Comparison of ENCODE assay signal across 15 cellular contexts in genomic region chr20:51451484-51451883, GRCh38.
"Had no signal": no experiment of that assay in that cellular context is flagged by ENCODE, and none has a peak within 500 bp of the region (broad histone marks: within the 10 kb centered on the region; RNA-seq: fewer than 3 reads in every experiment).

No MANE protein-coding gene starts in this region.

- H3K36me3 Mint-ChIP-seq: brain had no signal

- ATAC-seq: foreskin keratinocyte, psoas muscle, right lobe of liver, SK-N-SH treated with all-trans-retinoic acid at 6 μM for 48 hours had no signal

- H3K9me3 ChIP-seq: psoas muscle, right lobe of liver, thoracic aorta had no signal

- H3K27me3 Mint-ChIP-seq: activated naive CD8-positive, alpha-beta T cell treated with anti-CD3 and anti-CD28 coated beads for 36 hours had no signal

- H3K27me3 ChIP-seq: foreskin keratinocyte, right lobe of liver had no signal

- H3K27ac ChIP-seq: foreskin keratinocyte, right lobe of liver, thoracic aorta, WERI-Rb-1 had no signal

- H3K4me3 Mint-ChIP-seq: activated naive CD8-positive, alpha-beta T cell treated with anti-CD3 and anti-CD28 coated beads for 36 hours; brain; neural crest cell had no signal

- DNase-seq: activated CD8-positive, alpha-beta memory T cell treated with anti-CD3 and anti-CD28 coated beads for 24 hours; activated naive CD8-positive, alpha-beta T cell treated with anti-CD3 and anti-CD28 coated beads for 36 hours; cerebellar nuclear complex; effector CD8-positive, alpha-beta T cell; foreskin keratinocyte; glutamatergic neuron; hypothalamus; kidney glomerular epithelial cell; psoas muscle; WERI-Rb-1 had no signal

- H3K36me3 ChIP-seq: thoracic aorta, WERI-Rb-1 had no signal

- H3K4me3 ChIP-seq: psoas muscle, right lobe of liver, thoracic aorta had no signal
